ENCODE assay signal across 1 cellular context in the genomic region with DNA sequence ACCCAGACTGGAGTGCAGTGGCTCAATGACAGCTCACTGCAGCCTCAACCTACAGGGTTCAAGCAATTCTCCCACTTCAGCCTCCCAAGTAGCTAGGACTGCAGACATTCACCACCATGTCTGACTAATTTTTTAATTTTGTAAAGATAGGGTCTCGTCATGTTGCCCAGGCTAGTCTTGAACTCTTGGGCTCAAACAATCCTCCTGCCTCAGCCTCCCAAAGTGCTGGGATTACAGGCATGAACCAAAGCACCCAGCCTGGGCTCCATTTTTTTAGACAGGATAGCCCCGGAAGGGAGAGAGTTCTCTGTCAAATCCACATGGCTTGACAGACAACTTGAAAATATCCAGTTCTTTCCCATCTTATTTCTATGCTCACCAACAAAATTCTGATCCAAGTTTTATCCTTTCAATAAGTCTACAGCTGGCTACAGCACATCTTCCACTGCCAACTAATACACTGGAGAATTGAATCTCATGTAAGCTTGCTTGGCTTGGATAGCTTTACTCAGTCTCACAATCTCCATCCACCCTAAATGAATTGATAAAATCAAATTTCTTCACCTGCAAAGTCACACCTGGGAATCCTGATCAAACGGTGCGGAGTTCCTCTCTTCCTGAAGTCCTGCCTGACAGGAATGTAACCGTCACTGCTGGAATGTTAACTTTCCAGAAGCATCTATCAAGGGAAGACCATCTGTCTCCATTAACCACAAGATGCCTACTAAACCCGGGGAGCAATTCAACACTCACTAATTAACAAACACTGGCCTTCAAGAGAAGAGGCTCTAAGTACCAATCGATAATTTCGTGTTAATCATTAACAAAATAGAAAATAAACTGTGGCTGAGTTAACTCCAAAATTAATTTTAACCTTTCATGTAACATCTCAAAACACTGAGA.
TF ChIP-seq lines count a peak whose summit lies in the region.

No MANE protein-coding gene starts in this region.

TF ChIP-seq in WTC11, 78 proteins besides CTCF, POLR2A, EP300 and RAD21:
- TF ChIP-seq CREM (CRISPR knock-in tag; IDR thresholded peaks at IDR 0.05) (no peak), ATF1 (CRISPR knock-in tag; IDR thresholded peaks at IDR 0.05) (no peak), MYBL2 (CRISPR knock-in tag; IDR thresholded peaks at IDR 0.05) (no peak), ZNF121 (CRISPR knock-in tag; IDR thresholded peaks at IDR 0.05) (no peak), USF1 (CRISPR knock-in tag; IDR thresholded peaks at IDR 0.05) (no peak), ZNF219 (CRISPR knock-in tag; IDR thresholded peaks at IDR 0.05; ENCODE audit: borderline replicate concordance) (no peak), NFE2L1 (CRISPR knock-in tag; IDR thresholded peaks at IDR 0.05) (no peak), JAZF1 (CRISPR knock-in tag; IDR thresholded peaks at IDR 0.05) (no peak), ESRRA (CRISPR knock-in tag; IDR thresholded peaks at IDR 0.05; ENCODE audit: borderline replicate concordance) (no peak), PREB (CRISPR knock-in tag; IDR thresholded peaks at IDR 0.05; ENCODE audit: borderline replicate concordance) (no peak), CDX4 (CRISPR knock-in tag; IDR thresholded peaks at IDR 0.05; ENCODE audit: borderline replicate concordance) (no peak), HMGA2 (CRISPR knock-in tag; IDR thresholded peaks at IDR 0.05) (no peak), FOXK1 (CRISPR knock-in tag; IDR thresholded peaks at IDR 0.05) (no peak), GRHL2 (CRISPR knock-in tag; IDR thresholded peaks at IDR 0.05; ENCODE audit: insufficient replicate concordance, severe bottlenecking) (no peak), ETV6 (CRISPR knock-in tag; IDR thresholded peaks at IDR 0.05) (no peak)
- TF ChIP-seq, protein P1, sequence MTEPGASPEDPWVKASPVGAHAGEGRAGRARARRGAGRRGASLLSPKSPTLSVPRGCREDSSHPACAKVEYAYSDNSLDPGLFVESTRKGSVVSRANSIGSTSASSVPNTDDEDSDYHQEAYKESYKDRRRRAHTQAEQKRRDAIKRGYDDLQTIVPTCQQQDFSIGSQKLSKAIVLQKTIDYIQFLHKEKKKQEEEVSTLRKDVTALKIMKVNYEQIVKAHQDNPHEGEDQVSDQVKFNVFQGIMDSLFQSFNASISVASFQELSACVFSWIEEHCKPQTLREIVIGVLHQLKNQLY (CRISPR knock-in tag; IDR thresholded peaks at IDR 0.05), result no peak
- TF ChIP-seq, protein P2, sequence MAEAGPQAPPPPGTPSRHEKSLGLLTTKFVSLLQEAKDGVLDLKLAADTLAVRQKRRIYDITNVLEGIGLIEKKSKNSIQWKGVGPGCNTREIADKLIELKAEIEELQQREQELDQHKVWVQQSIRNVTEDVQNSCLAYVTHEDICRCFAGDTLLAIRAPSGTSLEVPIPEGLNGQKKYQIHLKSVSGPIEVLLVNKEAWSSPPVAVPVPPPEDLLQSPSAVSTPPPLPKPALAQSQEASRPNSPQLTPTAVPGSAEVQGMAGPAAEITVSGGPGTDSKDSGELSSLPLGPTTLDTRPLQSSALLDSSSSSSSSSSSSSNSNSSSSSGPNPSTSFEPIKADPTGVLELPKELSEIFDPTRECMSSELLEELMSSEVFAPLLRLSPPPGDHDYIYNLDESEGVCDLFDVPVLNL (CRISPR knock-in tag; IDR thresholded peaks at IDR 0.05; ENCODE audit: borderline replicate concordance, low read depth), result no peak
- TF ChIP-seq, protein P3, sequence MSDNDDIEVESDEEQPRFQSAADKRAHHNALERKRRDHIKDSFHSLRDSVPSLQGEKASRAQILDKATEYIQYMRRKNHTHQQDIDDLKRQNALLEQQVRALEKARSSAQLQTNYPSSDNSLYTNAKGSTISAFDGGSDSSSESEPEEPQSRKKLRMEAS (CRISPR knock-in tag; IDR thresholded peaks at IDR 0.05), result no peak
